ENCODE assay signal across 9 cellular contexts in the genomic region with DNA sequence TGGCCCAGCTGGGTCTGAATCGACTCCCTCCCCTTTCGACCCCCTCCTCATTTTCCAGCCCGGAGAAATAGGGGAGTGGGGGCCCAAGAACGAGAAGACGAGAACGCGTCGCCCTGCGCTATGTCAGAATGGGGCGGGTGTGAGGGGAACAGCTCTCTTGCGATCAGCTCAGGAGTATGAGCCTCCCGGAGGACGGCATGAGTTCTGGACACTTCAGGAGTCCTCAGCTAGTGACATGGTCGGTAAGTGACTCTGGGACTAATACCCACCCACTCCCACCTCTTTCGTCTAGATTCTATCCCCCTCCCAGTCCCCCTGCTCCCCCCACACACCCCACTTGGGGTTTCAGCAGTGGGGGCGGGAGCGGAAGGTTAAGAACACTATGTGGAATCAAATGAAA. TPM values are rescaled to one million over a fixed set of nuclear protein-coding genes. Genes with fewer than 3 reads are reported as not detected.
DNase-seq lines count a peak whose midpoint lies in the region; ATAC-seq, FAIRE-seq and TF ChIP-seq lines count a peak whose summit lies in the region.
"Had no signal": no experiment of that assay in that cellular context is flagged by ENCODE, and none has a peak within 500 bp of the region (broad histone marks: within the 10 kb centered on the region; RNA-seq: fewer than 3 reads in every experiment).

No MANE protein-coding gene starts in this region.

- no peaks in the 10 kb centered on the region for H3K79me2 ChIP-seq in fibroblast of lung (ENCODE audit: control insufficient read depth, insufficient read depth, low read length)
- H3K79me2 ChIP-seq in osteoblast (ENCODE audit: insufficient read depth, low read length): no peaks in the 10 kb centered on the region

- H3K4me2 ChIP-seq in fibroblast of lung (ENCODE audit: extremely low read depth, insufficient read depth, low read length) (peak overlapping the region; percentile 75), osteoblast (ENCODE audit: insufficient read depth, low read length) (peak overlapping the region; percentile 51)

- H4K20me1 ChIP-seq in fibroblast of lung (ENCODE audit: control insufficient read depth, extremely low read depth, insufficient read depth, low read length): no peaks in the 10 kb centered on the region
- no peaks in the 10 kb centered on the region for H4K20me1 ChIP-seq in osteoblast (ENCODE audit: insufficient read depth, low read length)

- DNase-seq in Daoy (ENCODE audit: low read depth): peak; percentile 6
- DNase-seq in RPMI7951 (ENCODE audit: low read depth): peak; percentile 6
- peak in 1 of 2 donors; percentile 1 for DNase-seq in fibroblast of lung (ENCODE audit: low read depth in 2 of 2)
- no peak for DNase-seq in osteoblast (ENCODE audit: insufficient read length, low spot score, missing footprints)
- DNase-seq in NCI-H82 treated with DMSO at 0.1 percent for 48 hours (lab: John Stamatoyannopoulos, UW; ENCODE audit: unreplicated experiment): no peak
- no peak for DNase-seq in RCC 7860 (ENCODE audit: low spot score)
- no peak for DNase-seq in NCI-H128 (lab: John Stamatoyannopoulos, UW; ENCODE audit: unreplicated experiment)
- DNase-seq: Karpas-422 had no signal

- H3K9ac ChIP-seq in fibroblast of lung (ENCODE audit: insufficient read depth, low read length): no peak overlapping the region

- H3K36me3 ChIP-seq in fibroblast of lung (ENCODE audit: control insufficient read depth, insufficient read depth, low read length) (no peaks in the 10 kb centered on the region), osteoblast (ENCODE audit: insufficient read depth, low read length) (no peaks in the 10 kb centered on the region)

- H3K9me3 ChIP-seq in fibroblast of lung (ENCODE audit: control insufficient read depth, insufficient read depth, low read depth, low read length) (no peaks in the 10 kb centered on the region), osteoblast (ENCODE audit: low read depth, low read length) (no peaks in the 10 kb centered on the region)

- H2AFZ ChIP-seq in fibroblast of lung (ENCODE audit: low read length) (peak overlapping the region; percentile 46), osteoblast (ENCODE audit: low read length) (no peak overlapping the region)

- TF ChIP-seq CTCF in fibroblast of lung (conservative IDR thresholded peaks at IDR 0.05 in 1 of 2, IDR thresholded peaks at IDR 0.05 in 1 of 2; ENCODE audit: low read depth in 1 of 2, low read length in 2 of 2) (no peak), osteoblast (IDR thresholded peaks at IDR 0.05; ENCODE audit: extremely low read depth, low read depth, low read length) (no peak)

- H3K4me1 ChIP-seq in fibroblast of lung (ENCODE audit: control insufficient read depth, extremely low read depth, insufficient read depth, low read length): no peaks in the 10 kb centered on the region
- H3K4me1 ChIP-seq in osteoblast (ENCODE audit: insufficient read depth, low read length): no peaks in the 10 kb centered on the region

- H3K27me3 ChIP-seq in fibroblast of lung (ENCODE audit: control insufficient read depth, insufficient read depth, low read length): no peaks in the 10 kb centered on the region
- peaks cover 9% of the 10 kb centered on the region for H3K27me3 ChIP-seq in osteoblast (ENCODE audit: insufficient read depth, low read length)

- ATAC-seq in GM18861 (IDR thresholded peaks at IDR 0.05; ENCODE audit: unreplicated experiment): no peak

- H3K4me3 ChIP-seq in fibroblast of lung (replicated peaks in 1 of 4; ENCODE audit: control extremely low read depth in 1 of 4, insufficient read depth in 1 of 4, low read depth in 3 of 4, low read length in 4 of 4) (peak overlapping the region; percentile 43 to 61 (median 48)), osteoblast (ENCODE audit: insufficient read depth, low read length) (no peak overlapping the region)

- H3K27ac ChIP-seq in fibroblast of lung (ENCODE audit: insufficient read depth, low read length) (no peak overlapping the region), osteoblast (ENCODE audit: low read depth, low read length) (no peak overlapping the region)

- FAIRE-seq in RCC 7860 (lab: Jason Lieb, UNC): no peak

RNA-seq across cellular contexts. Expression of gene KLF8, which starts 0.9 kb away (rescaled TPM):
- 0.51 and 0.63 TPM in 2 replicates for total RNA-seq in Daoy (2014; rRNA removed; shearing (Covaris generic))
- total RNA-seq in RPMI7951 (2014; rRNA removed; shearing (Covaris generic)): 2.2 and 3.4 TPM in 2 replicates
- total RNA-seq in fibroblast of lung: 1.0 and 3.0 TPM in 2 replicates
- polyA plus RNA-seq in fibroblast of lung: 3.4 and 4.8 TPM in 2 replicates
- 1.4 and 2.3 TPM in 2 replicates for polyA plus RNA-seq in fibroblast of lung (2012)
- polyA minus RNA-seq in fibroblast of lung (ENCODE audit: low replicate concordance): 0.79 and 5.3 TPM in 2 replicates
- 1.1 and 1.8 TPM in 2 replicates for total RNA-seq in osteoblast

Comparison
In these comparisons a context has a peak if more than half of its experiments do, and no peak if none do; other contexts are left out.
1. DNase-seq: peak in Daoy (single experiment) and RPMI7951 (single experiment); none in osteoblast (single experiment), NCI-H82 treated with DMSO at 0.1 percent for 48 hours (single experiment), RCC 7860 (single experiment) and NCI-H128 (single experiment).